In genomic region chr14:103074699-103075341, GRCh38 we compare ENCODE assay signal across 1 cellular context.
TF ChIP-seq lines count a peak whose summit lies in the region.

No MANE protein-coding gene starts in this region.

TF ChIP-seq in HepG2, 621 proteins besides CTCF, POLR2A, EP300 and RAD21 (continued from another document and continues in another):
- TF ChIP-seq ZNF512B (CRISPR knock-in tag; IDR thresholded peaks at IDR 0.05; ENCODE audit: borderline replicate concordance) (no peak), PAXIP1 (CRISPR knock-in tag; conservative IDR thresholded peaks at IDR 0.05) (no peak), ZFP62 (CRISPR knock-in tag; IDR thresholded peaks at IDR 0.05) (no peak), THAP9 (CRISPR knock-in tag; IDR thresholded peaks at IDR 0.05; ENCODE audit: borderline replicate concordance) (no peak), HES4 (CRISPR knock-in tag; IDR thresholded peaks at IDR 0.05; ENCODE audit: borderline replicate concordance) (no peak), ARID3A (IDR thresholded peaks at IDR 0.05; ENCODE audit: low read depth, low read length) (no peak), FOXK2 (IDR thresholded peaks at IDR 0.05) (no peak), FOXA3 (CRISPR knock-in tag; IDR thresholded peaks at IDR 0.05) (no peak), ZNF598 (CRISPR knock-in tag; IDR thresholded peaks at IDR 0.05; ENCODE audit: borderline replicate concordance) (0 out of 2 replicates have a peak, but pooled peaks have one; percentile 5), ZNF337 (CRISPR knock-in tag; IDR thresholded peaks at IDR 0.05; ENCODE audit: borderline replicate concordance, low read depth) (0 out of 2 replicates have a peak, but pooled peaks have one; percentile 29), ZNF317 (CRISPR knock-in tag; IDR thresholded peaks at IDR 0.05) (no peak), ZFAT (CRISPR knock-in tag; conservative IDR thresholded peaks at IDR 0.05) (no peak), NFIC (IDR thresholded peaks at IDR 0.05; ENCODE audit: low read length) (no peak), TFAP4 (IDR thresholded peaks at IDR 0.05; ENCODE audit: borderline replicate concordance, low read depth) (peak; percentile 40; the same call in 1 of the 2 replicates), ZNF101 (CRISPR knock-in tag; IDR thresholded peaks at IDR 0.05; ENCODE audit: borderline replicate concordance, low read depth) (no peak), ZBTB46 (CRISPR knock-in tag; IDR thresholded peaks at IDR 0.05; ENCODE audit: borderline replicate concordance) (no peak), ZC3H4 (CRISPR knock-in tag; IDR thresholded peaks at IDR 0.05; ENCODE audit: borderline replicate concordance) (no peak), SMYD3 (CRISPR knock-in tag; IDR thresholded peaks at IDR 0.05) (no peak), PATZ1 (CRISPR knock-in tag; IDR thresholded peaks at IDR 0.05) (0 out of 2 replicates have a peak, but pooled peaks have one; percentile 10), SNAI1 (CRISPR knock-in tag; IDR thresholded peaks at IDR 0.05; ENCODE audit: borderline replicate concordance) (no peak), ZBTB34 (CRISPR knock-in tag; IDR thresholded peaks at IDR 0.05) (no peak), MTF1 (CRISPR knock-in tag; IDR thresholded peaks at IDR 0.05) (no peak), CSRNP2 (CRISPR knock-in tag; conservative IDR thresholded peaks at IDR 0.05; ENCODE audit: low read depth) (no peak), ZFP90 (CRISPR knock-in tag; IDR thresholded peaks at IDR 0.05; ENCODE audit: borderline replicate concordance) (no peak), ZNF256 (CRISPR knock-in tag; conservative IDR thresholded peaks at IDR 0.05) (no peak), RBAK (CRISPR knock-in tag; IDR thresholded peaks at IDR 0.05) (no peak), HOXA9 (CRISPR knock-in tag; IDR thresholded peaks at IDR 0.05; ENCODE audit: borderline replicate concordance) (no peak), SIN3A (IDR thresholded peaks at IDR 0.05; ENCODE audit: borderline replicate concordance, low read depth, low read length) (peak; percentile 31; the same call in 1 of the 2 replicates), ZBTB42 (CRISPR knock-in tag; IDR thresholded peaks at IDR 0.05) (no peak), ZNF704 (CRISPR knock-in tag; IDR thresholded peaks at IDR 0.05; ENCODE audit: borderline replicate concordance) (no peak), MEF2D (CRISPR knock-in tag; IDR thresholded peaks at IDR 0.05) (peak; percentile 9; the same call in 1 of the 2 replicates), KDM3A (CRISPR knock-in tag; IDR thresholded peaks at IDR 0.05; ENCODE audit: low read depth) (0 out of 2 replicates have a peak, but pooled peaks have one; percentile 10), HMG20A (CRISPR knock-in tag; IDR thresholded peaks at IDR 0.05; ENCODE audit: borderline replicate concordance) (no peak; the same call in 1 of the 2 replicates), RXRB (CRISPR knock-in tag; IDR thresholded peaks at IDR 0.05; ENCODE audit: borderline replicate concordance) (peak; percentile 58; the same call in 1 of the 2 replicates)
